In genomic region chr10:81018898-81019890, GRCh38 we compare ENCODE assay signal across 8 cellular contexts.
A peak's percentile ranks its signal among the peaks of the same experiment; 100 is the strongest.
DNase-seq lines count a peak whose midpoint lies in the region; ATAC-seq, FAIRE-seq and TF ChIP-seq lines count a peak whose summit lies in the region.

No MANE protein-coding gene starts in this region.

- no peaks in the 10 kb centered on the region for H3K36me3 ChIP-seq in small intestine (ENCODE audit: control insufficient read depth in 2 of 2, insufficient read depth in 2 of 2, low read length in 2 of 2)

- peaks cover 6% of the 10 kb centered on the region for H3K27me3 Mint-ChIP-seq in activated naive CD8-positive, alpha-beta T cell treated with anti-CD3 and anti-CD28 coated beads for 36 hours

- FAIRE-seq in A204.1 (lab: Jason Lieb, UNC) (peak; percentile 74), small intestine (lab: Jason Lieb, UNC) (no peak)

- DNase-seq in Daoy (ENCODE audit: low read depth) (peak; percentile 1), HT1080 (ENCODE audit: low read depth) (peak; percentile 24), SK-N-DZ (ENCODE audit: low spot score) (peak; percentile 49), foreskin fibroblast (peak; percentile 3 to 53), small intestine (peak; percentile 19)
- no peak for DNase-seq in activated naive CD8-positive, alpha-beta T cell treated with anti-CD3 and anti-CD28 coated beads for 36 hours

- 48 to 53% (median 53%) methylated on average over 9 of the region's 9 CpGs for WGBS in small intestine, 3 donors

- TF ChIP-seq CTCF in foreskin fibroblast (IDR thresholded peaks at IDR 0.05; ENCODE audit: low read depth, low read length), result peak; percentile 79

- no peaks in the 10 kb centered on the region for H3K36me3 Mint-ChIP-seq in activated naive CD8-positive, alpha-beta T cell treated with anti-CD3 and anti-CD28 coated beads for 36 hours

- H3K27me3 ChIP-seq in small intestine (ENCODE audit: control insufficient read depth in 2 of 2, insufficient read depth in 2 of 2, low read length in 2 of 2), result no peaks in the 10 kb centered on the region

- no peaks in the 10 kb centered on the region for H3K9me3 Mint-ChIP-seq in activated naive CD8-positive, alpha-beta T cell treated with anti-CD3 and anti-CD28 coated beads for 36 hours

- peaks cover 1% of the 10 kb centered on the region for H3K4me1 Mint-ChIP-seq in activated naive CD8-positive, alpha-beta T cell treated with anti-CD3 and anti-CD28 coated beads for 36 hours

- ATAC-seq in GM21717 (IDR thresholded peaks at IDR 0.05; ENCODE audit: unreplicated experiment), result peak; percentile 90

- H3K27ac ChIP-seq in small intestine (ENCODE audit: low read depth in 1 of 2, low read length in 1 of 2), result no peak overlapping the region

- H3K4me1 ChIP-seq in small intestine (ENCODE audit: control insufficient read depth in 2 of 2, insufficient read depth in 1 of 2, low read depth in 1 of 2, low read length in 1 of 2), result no peaks in the 10 kb centered on the region

- H3K27ac Mint-ChIP-seq in activated naive CD8-positive, alpha-beta T cell treated with anti-CD3 and anti-CD28 coated beads for 36 hours, result no peak overlapping the region

- no peak overlapping the region for H3K4me3 ChIP-seq in foreskin fibroblast (ENCODE audit: low read depth in 1 of 2, low read length in 2 of 2)
- no peak overlapping the region for H3K4me3 ChIP-seq in small intestine (ENCODE audit: low read depth in 1 of 2, low read length in 2 of 2)

- H3K4me3 Mint-ChIP-seq in activated naive CD8-positive, alpha-beta T cell treated with anti-CD3 and anti-CD28 coated beads for 36 hours, result no peak overlapping the region

- no peaks in the 10 kb centered on the region for H3K9me3 ChIP-seq in small intestine (ENCODE audit: control insufficient read depth, low read depth)
